ENCODE assay signal across 18 cellular contexts in genomic region chr5:39933061-39933460, GRCh38.
DNase-seq lines count a peak whose midpoint lies in the region; ATAC-seq and TF ChIP-seq lines count a peak whose summit lies in the region.
"Had no signal": no experiment of that assay in that cellular context is flagged by ENCODE, and none has a peak within 500 bp of the region (broad histone marks: within the 10 kb centered on the region; RNA-seq: fewer than 3 reads in every experiment).

No MANE protein-coding gene starts in this region.

- ATAC-seq in stimulated activated naive B cell treated with anti-CD40 and anti-IgM and Interleukin-4, amounts not matched to agents 10 μg/mL and 1 μg/mL and 100 μg/mL, for 72 hours (replicated peaks) = peak; percentile 42 to 57
- ATAC-seq in psoas muscle = no peak
- ATAC-seq: CD8-positive, alpha-beta T cell; GM12878; GM23338; HCT116 had no signal

- H3K79me2 ChIP-seq in PC-9 (ENCODE audit: low read depth) (no peaks in the 10 kb centered on the region), OCI-LY7 (ENCODE audit: insufficient read depth, low read depth, low read length) (no peaks in the 10 kb centered on the region)

- H2AFZ ChIP-seq in PC-9 = 0 out of 2 replicates have a peak overlapping the region, but pooled peaks have one; percentile 14
- H2AFZ ChIP-seq in OCI-LY7 (ENCODE audit: low read length) = no peak overlapping the region
- H2AFZ ChIP-seq: GM23338 had no signal

- intact Hi-C loops in PC-9 (cut with micrococcal nuclease; ENCODE audit: unreplicated experiment) (no loop called here), OCI-LY7 (cut with micrococcal nuclease; ENCODE audit: unreplicated experiment) (no loop called here), psoas muscle (cut with DNase I) (no loop called here)

- H4K20me1 ChIP-seq in PC-9 (ENCODE audit: insufficient read depth) (no peaks in the 10 kb centered on the region), OCI-LY7 (ENCODE audit: insufficient read depth, low read length) (no peaks in the 10 kb centered on the region)
- H4K20me1 ChIP-seq: BLaER1 had no signal

- POLR2A ChIA-PET in PC-9 (lab: Charles Lee; ENCODE audit: unreplicated experiment) = no interaction called here
- POLR2A ChIA-PET in OCI-LY7 (lab: Charles Lee) = no interaction called here
- POLR2A ChIA-PET in GM10248 (lab: Yijun Ruan, JAX) = no interaction called here

- no peak overlapping the region for H3K4me3 Mint-ChIP-seq in stimulated activated naive B cell treated with anti-CD40 and anti-IgM and Interleukin-4, amounts not matched to agents 10 μg/mL and 1 μg/mL and 100 μg/mL, for 72 hours
- H3K4me3 Mint-ChIP-seq: B cell; CD4-positive, CD25-positive, alpha-beta regulatory T cell; CD8-positive, alpha-beta T cell; GM23338; H9 had no signal

- no peak overlapping the region for H3K27ac Mint-ChIP-seq in stimulated activated naive B cell treated with anti-CD40 and anti-IgM and Interleukin-4, amounts not matched to agents 10 μg/mL and 1 μg/mL and 100 μg/mL, for 72 hours
- H3K27ac Mint-ChIP-seq: B cell; CD4-positive, CD25-positive, alpha-beta regulatory T cell; CD8-positive, alpha-beta T cell; GM23338; H9 had no signal

- H3K4me2 ChIP-seq in PC-9 = no peak overlapping the region
- H3K4me2 ChIP-seq in OCI-LY7 (ENCODE audit: low read length) = no peak overlapping the region
- H3K4me2 ChIP-seq: BLaER1, GM23338 had no signal

- peaks cover 25 to 35% of the 10 kb centered on the region in 2 donors for H3K27me3 Mint-ChIP-seq in stimulated activated naive B cell treated with anti-CD40 and anti-IgM and Interleukin-4, amounts not matched to agents 10 μg/mL and 1 μg/mL and 100 μg/mL, for 72 hours

- no peak for DNase-seq in PC-9
- peak; percentile 7 for DNase-seq in choroid plexus epithelial cell (ENCODE audit: low read depth)
- no peak for DNase-seq in stimulated activated naive B cell treated with anti-CD40 and anti-IgM and Interleukin-4, amounts not matched to agents 10 μg/mL and 1 μg/mL and 100 μg/mL, for 72 hours
- DNase-seq in OCI-LY7 (ENCODE audit: low spot score) = no peak
- DNase-seq in psoas muscle = no peak
- DNase-seq in GM10248 (ENCODE audit: extremely low spot score) = no peak
- DNase-seq: Caco-2; CD4-positive, CD25-positive, alpha-beta regulatory T cell; CD8-positive, alpha-beta T cell; DMS153; DND-41; H9 had no signal

- CTCF ChIA-PET in PC-9 (lab: Charles Lee) = interaction anchor here (0.6 kb wide), 1 partner anchor 754 kb away, joined by 3 read pairs; no protein-coding TSS in a partner anchor
- CTCF ChIA-PET in OCI-LY7 (lab: Charles Lee; ENCODE audit: unreplicated experiment) = no interaction called here
- CTCF ChIA-PET in GM10248 (lab: Yijun Ruan, JAX) = interaction anchor here (0.8 to 1.5 kb wide), 3 partner anchors 15 to 21 kb away, joined by 3 read pairs; no protein-coding TSS in a partner anchor

- no peaks in the 10 kb centered on the region for H3K36me3 Mint-ChIP-seq in stimulated activated naive B cell treated with anti-CD40 and anti-IgM and Interleukin-4, amounts not matched to agents 10 μg/mL and 1 μg/mL and 100 μg/mL, for 72 hours
- H3K36me3 Mint-ChIP-seq: CD4-positive, CD25-positive, alpha-beta regulatory T cell; CD8-positive, alpha-beta T cell had no signal

- H3K36me3 ChIP-seq in PC-9 (ENCODE audit: low read depth) = no peaks in the 10 kb centered on the region
- H3K36me3 ChIP-seq in OCI-LY7 (ENCODE audit: insufficient read depth, low read length) = no peaks in the 10 kb centered on the region
- no peaks in the 10 kb centered on the region for H3K36me3 ChIP-seq in psoas muscle (ENCODE audit: insufficient read depth in 1 of 2, low read depth in 1 of 2)
- H3K36me3 ChIP-seq: BLaER1 had no signal

- H3K4me1 ChIP-seq in PC-9 (replicated peaks; ENCODE audit: insufficient read depth) (no peaks in the 10 kb centered on the region), OCI-LY7 (ENCODE audit: insufficient read depth, low read length, poor library complexity, severe bottlenecking) (no peaks in the 10 kb centered on the region), psoas muscle (no peaks in the 10 kb centered on the region)
- H3K4me1 ChIP-seq: BLaER1, Caco-2 had no signal

- peaks cover 0 to 2% of the 10 kb centered on the region in 2 donors for H3K4me1 Mint-ChIP-seq in stimulated activated naive B cell treated with anti-CD40 and anti-IgM and Interleukin-4, amounts not matched to agents 10 μg/mL and 1 μg/mL and 100 μg/mL, for 72 hours
- H3K4me1 Mint-ChIP-seq: B cell; CD4-positive, CD25-positive, alpha-beta regulatory T cell; GM23338; H9 had no signal

- H3K27me3 ChIP-seq in PC-9 (ENCODE audit: insufficient read depth, low read depth) (no peaks in the 10 kb centered on the region), psoas muscle (ENCODE audit: insufficient read depth in 3 of 3, low read length in 2 of 3) (no peaks in the 10 kb centered on the region)
- H3K27me3 ChIP-seq: BLaER1 had no signal

- TF ChIP-seq CTCF in PC-9 (conservative IDR thresholded peaks at IDR 0.05) (no peak), choroid plexus epithelial cell (conservative IDR thresholded peaks at IDR 0.05; ENCODE audit: low read depth, low read length) (no peak), OCI-LY7 (conservative IDR thresholded peaks at IDR 0.05; ENCODE audit: low read length) (no peak), psoas muscle (IDR thresholded peaks at IDR 0.05) (no peak), GM10248 (IDR thresholded peaks at IDR 0.05; ENCODE audit: control extremely low read depth, extremely low read depth, low read depth, missing control alignments) (no peak)

- no peak overlapping the region for H3K4me3 ChIP-seq in PC-9
- no peak overlapping the region for H3K4me3 ChIP-seq in choroid plexus epithelial cell (ENCODE audit: low read depth, low read length)
- H3K4me3 ChIP-seq in OCI-LY7 (ENCODE audit: low read depth, low read length, poor library complexity, severe bottlenecking) = no peak overlapping the region
- H3K4me3 ChIP-seq in psoas muscle = no peak overlapping the region
- H3K4me3 ChIP-seq: BLaER1, GM12878, GM23338 had no signal

- 82 to 98% (median 91%) methylated on average over 1 of the region's 1 CpG for WGBS in psoas muscle, 3 donors

- H3K9me2 ChIP-seq in PC-9 (ENCODE audit: insufficient read depth) (peaks cover 4% of the 10 kb centered on the region; the same call in 1 of the 2 replicates), OCI-LY7 (ENCODE audit: insufficient read depth, low read length) (no peaks in the 10 kb centered on the region)

- no peaks in the 10 kb centered on the region for H3K9me3 ChIP-seq in PC-9 (ENCODE audit: insufficient read depth, low read depth)
- H3K9me3 ChIP-seq in OCI-LY7 (ENCODE audit: low read length) = no peaks in the 10 kb centered on the region
- H3K9me3 ChIP-seq in psoas muscle = no peaks in the 10 kb centered on the region
- H3K9me3 ChIP-seq: BLaER1, Caco-2 had no signal

- H3K9me3 Mint-ChIP-seq in stimulated activated naive B cell treated with anti-CD40 and anti-IgM and Interleukin-4, amounts not matched to agents 10 μg/mL and 1 μg/mL and 100 μg/mL, for 72 hours = no peaks in the 10 kb centered on the region
- H3K9me3 Mint-ChIP-seq: CD8-positive, alpha-beta T cell; GM23338; H9 had no signal

- no peaks in the 10 kb centered on the region for H3F3A ChIP-seq in PC-9 (ENCODE audit: insufficient read depth, low read depth)

- BruUV-seq in PC-9 (replicated peaks; lab: Mats Ljungman, UMichigan) (no TSS peak), OCI-LY7 (replicated peaks; lab: Mats Ljungman, UMichigan) (no TSS peak)

- H3K27ac ChIP-seq in PC-9 (no peak overlapping the region), OCI-LY7 (ENCODE audit: low read depth, low read length, poor library complexity, severe bottlenecking) (no peak overlapping the region), psoas muscle (no peak overlapping the region)
- H3K27ac ChIP-seq: BLaER1, C4-2B had no signal

Comparison
In these comparisons a context has a peak if more than half of its experiments do, and no peak if none do; other contexts are left out.
1. ATAC-seq: peak in stimulated activated naive B cell treated with anti-CD40 and anti-IgM and Interleukin-4, amounts not matched to agents 10 μg/mL and 1 μg/mL and 100 μg/mL, for 72 hours (2 of 2); none in psoas muscle (0 of 4).